ENCODE assay signal across 2 cellular contexts in the genomic region with DNA sequence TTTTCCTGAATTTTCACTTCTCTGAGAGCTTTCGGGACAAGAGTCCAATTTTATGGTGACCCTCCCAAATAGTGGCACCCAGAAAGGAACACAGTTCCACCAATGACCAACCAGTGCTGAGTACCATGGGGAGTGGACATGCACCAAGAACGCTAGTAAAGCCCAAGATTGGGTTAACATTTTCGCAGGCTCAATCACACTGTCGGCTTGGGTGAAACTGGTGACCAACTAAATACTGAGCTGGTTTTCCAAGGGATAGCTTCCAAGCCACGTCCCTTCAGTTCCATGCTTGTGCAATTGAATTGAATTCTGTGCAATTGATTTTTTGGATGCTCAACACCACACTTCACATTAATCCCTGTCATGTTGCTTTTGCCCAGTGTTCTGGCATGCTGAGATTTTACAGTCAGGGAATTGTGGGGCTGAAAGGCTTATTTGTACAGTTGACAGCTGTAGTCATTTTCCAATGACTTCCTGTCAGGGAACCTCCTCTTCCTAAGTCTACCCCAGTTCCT.
A peak's percentile ranks its signal among the peaks of the same experiment; 100 is the strongest.
TF ChIP-seq lines count a peak whose summit lies in the region.

No MANE protein-coding gene starts in this region.

TF ChIP-seq in liver, 16 proteins besides CTCF, POLR2A, EP300 and RAD21:
- TF ChIP-seq HNF4A (conservative IDR thresholded peaks at IDR 0.05) (peak in 1 of 2 donors; percentile 32), RXRA (IDR thresholded peaks at IDR 0.05) (peak in 1 of 2 donors; percentile 32), GABPA (IDR thresholded peaks at IDR 0.05 in 1 of 2, conservative IDR thresholded peaks at IDR 0.05 in 1 of 2) (no peak), YY1 (IDR thresholded peaks at IDR 0.05) (peak; percentile 35), SP1 (IDR thresholded peaks at IDR 0.05) (peak; percentile 35)

TF ChIP-seq in HepG2, 621 proteins besides CTCF, POLR2A, EP300 and RAD21:
- TF ChIP-seq, protein P1, sequence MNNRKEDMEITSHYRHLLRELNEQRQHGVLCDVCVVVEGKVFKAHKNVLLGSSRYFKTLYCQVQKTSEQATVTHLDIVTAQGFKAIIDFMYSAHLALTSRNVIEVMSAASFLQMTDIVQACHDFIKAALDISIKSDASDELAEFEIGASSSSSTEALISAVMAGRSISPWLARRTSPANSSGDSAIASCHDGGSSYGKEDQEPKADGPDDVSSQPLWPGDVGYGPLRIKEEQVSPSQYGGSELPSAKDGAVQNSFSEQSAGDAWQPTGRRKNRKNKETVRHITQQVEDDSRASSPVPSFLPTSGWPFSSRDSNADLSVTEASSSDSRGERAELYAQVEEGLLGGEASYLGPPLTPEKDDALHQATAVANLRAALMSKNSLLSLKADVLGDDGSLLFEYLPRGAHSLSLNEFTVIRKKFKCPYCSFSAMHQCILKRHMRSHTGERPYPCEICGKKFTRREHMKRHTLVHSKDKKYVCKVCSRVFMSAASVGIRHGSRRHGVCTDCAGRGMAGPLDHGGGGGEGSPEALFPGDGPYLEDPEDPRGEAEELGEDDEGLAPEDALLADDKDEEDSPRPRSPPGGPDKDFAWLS (CRISPR knock-in tag; IDR thresholded peaks at IDR 0.05; ENCODE audit: borderline replicate concordance) = no peak
- TF ChIP-seq ZIK1 (CRISPR knock-in tag; IDR thresholded peaks at IDR 0.05; ENCODE audit: borderline replicate concordance, low read depth) (no peak), ZNF598 (CRISPR knock-in tag; IDR thresholded peaks at IDR 0.05; ENCODE audit: borderline replicate concordance) (no peak), NFE2 (CRISPR knock-in tag; IDR thresholded peaks at IDR 0.05) (no peak), CAMTA2 (CRISPR knock-in tag; IDR thresholded peaks at IDR 0.05; ENCODE audit: borderline replicate concordance) (no peak), ZNF691 (CRISPR knock-in tag; IDR thresholded peaks at IDR 0.05; ENCODE audit: borderline replicate concordance, low read depth) (no peak), THRA (CRISPR knock-in tag; IDR thresholded peaks at IDR 0.05; ENCODE audit: borderline replicate concordance) (no peak), CHD4 (IDR thresholded peaks at IDR 0.05; ENCODE audit: borderline replicate concordance, low read length) (no peak), CCAR2 (optimal IDR thresholded peaks at IDR 0.05; ENCODE audit: low read depth, low read length) (no peak), GRHL1 (CRISPR knock-in tag; conservative IDR thresholded peaks at IDR 0.05) (no peak), U2AF1 (optimal IDR thresholded peaks at IDR 0.05; ENCODE audit: low read depth, low read length) (no peak), THAP7 (CRISPR knock-in tag; IDR thresholded peaks at IDR 0.05) (no peak), ZNF329 (CRISPR knock-in tag; IDR thresholded peaks at IDR 0.05; ENCODE audit: low read depth) (no peak)
- TF ChIP-seq, protein P2, sequence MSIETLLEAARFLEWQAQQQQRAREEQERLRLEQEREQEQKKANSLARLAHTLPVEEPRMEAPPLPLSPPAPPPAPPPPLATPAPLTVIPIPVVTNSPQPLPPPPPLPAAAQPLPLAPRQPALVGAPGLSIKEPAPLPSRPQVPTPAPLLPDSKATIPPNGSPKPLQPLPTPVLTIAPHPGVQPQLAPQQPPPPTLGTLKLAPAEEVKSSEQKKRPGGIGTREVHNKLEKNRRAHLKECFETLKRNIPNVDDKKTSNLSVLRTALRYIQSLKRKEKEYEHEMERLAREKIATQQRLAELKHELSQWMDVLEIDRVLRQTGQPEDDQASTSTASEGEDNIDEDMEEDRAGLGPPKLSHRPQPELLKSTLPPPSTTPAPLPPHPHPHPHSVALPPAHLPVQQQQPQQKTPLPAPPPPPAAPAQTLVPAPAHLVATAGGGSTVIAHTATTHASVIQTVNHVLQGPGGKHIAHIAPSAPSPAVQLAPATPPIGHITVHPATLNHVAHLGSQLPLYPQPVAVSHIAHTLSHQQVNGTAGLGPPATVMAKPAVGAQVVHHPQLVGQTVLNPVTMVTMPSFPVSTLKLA (IDR thresholded peaks at IDR 0.05) = no peak
TF ChIP-seq in HepG2: peak in this region for 0.
